1 cellular context compared by ENCODE assay signal in genomic region chr16:9316615-9317014, GRCh38.
A peak's percentile ranks its signal among the peaks of the same experiment; 100 is the strongest.
TF ChIP-seq lines count a peak whose summit lies in the region.

No MANE protein-coding gene starts in this region.

TF ChIP-seq in HepG2, 621 proteins besides CTCF, POLR2A, EP300 and RAD21 (continued from another document and continues in another):
- no peak for TF ChIP-seq ZBTB4 (CRISPR knock-in tag; IDR thresholded peaks at IDR 0.05; ENCODE audit: borderline replicate concordance)
- TF ChIP-seq ZNF274 (CRISPR knock-in tag; IDR thresholded peaks at IDR 0.05) = no peak
- no peak for TF ChIP-seq TBX3 (IDR thresholded peaks at IDR 0.05; ENCODE audit: borderline replicate concordance)
- TF ChIP-seq ZFP62 (CRISPR knock-in tag; IDR thresholded peaks at IDR 0.05) = no peak
- TF ChIP-seq ZNF253 (CRISPR knock-in tag; IDR thresholded peaks at IDR 0.05; ENCODE audit: borderline replicate concordance) = no peak
- TF ChIP-seq SP2 (CRISPR knock-in tag; IDR thresholded peaks at IDR 0.05) = no peak
- peak; percentile 81 for TF ChIP-seq MLXIP (CRISPR knock-in tag; IDR thresholded peaks at IDR 0.05; ENCODE audit: borderline replicate concordance)
- no peak for TF ChIP-seq ZNF556 (CRISPR knock-in tag; IDR thresholded peaks at IDR 0.05; ENCODE audit: borderline replicate concordance)
- no peak for TF ChIP-seq ZNF782 (CRISPR knock-in tag; IDR thresholded peaks at IDR 0.05; ENCODE audit: borderline replicate concordance)
- TF ChIP-seq ZNF496 (CRISPR knock-in tag; IDR thresholded peaks at IDR 0.05; ENCODE audit: insufficient replicate concordance) = no peak
- no peak for TF ChIP-seq ZBTB10 (CRISPR knock-in tag; IDR thresholded peaks at IDR 0.05; ENCODE audit: borderline replicate concordance)
- TF ChIP-seq ZNF552 (CRISPR knock-in tag; IDR thresholded peaks at IDR 0.05; ENCODE audit: borderline replicate concordance) = no peak
- TF ChIP-seq MBD4 (IDR thresholded peaks at IDR 0.05; ENCODE audit: borderline replicate concordance, low read length) = no peak
- 0 out of 2 replicates have a peak, but pooled peaks have one; percentile 52 for TF ChIP-seq ZBTB26 (CRISPR knock-in tag; IDR thresholded peaks at IDR 0.05; ENCODE audit: borderline replicate concordance)
- no peak for TF ChIP-seq REL (CRISPR knock-in tag; conservative IDR thresholded peaks at IDR 0.05)
- peak; percentile 24; the same call in 1 of the 2 replicates for TF ChIP-seq CEBPG (CRISPR knock-in tag; IDR thresholded peaks at IDR 0.05)
- no peak for TF ChIP-seq ZBTB14 (CRISPR knock-in tag; IDR thresholded peaks at IDR 0.05)
- TF ChIP-seq NFYC (CRISPR knock-in tag; IDR thresholded peaks at IDR 0.05) = no peak; the same call in 1 of the 2 replicates
- no peak for TF ChIP-seq IKZF1 (IDR thresholded peaks at IDR 0.05)
- 0 out of 2 replicates have a peak, but pooled peaks have one; percentile 66 for TF ChIP-seq STAT6 (CRISPR knock-in tag; IDR thresholded peaks at IDR 0.05; ENCODE audit: borderline replicate concordance)
- peak; percentile 45; the same call in 1 of the 2 replicates for TF ChIP-seq RARA (CRISPR knock-in tag; IDR thresholded peaks at IDR 0.05)
- TF ChIP-seq ZNF530 (CRISPR knock-in tag; IDR thresholded peaks at IDR 0.05; ENCODE audit: low read depth) = no peak
- peak; percentile 30; the same call in 1 of the 2 replicates for TF ChIP-seq ETV5 (CRISPR knock-in tag; IDR thresholded peaks at IDR 0.05; ENCODE audit: borderline replicate concordance)
- TF ChIP-seq ZSCAN20 (CRISPR knock-in tag; IDR thresholded peaks at IDR 0.05; ENCODE audit: borderline replicate concordance) = no peak
- TF ChIP-seq SALL1 (CRISPR knock-in tag; IDR thresholded peaks at IDR 0.05) = no peak
- TF ChIP-seq ZMAT3 (CRISPR knock-in tag; conservative IDR thresholded peaks at IDR 0.05) = no peak
- TF ChIP-seq ATF6 (CRISPR knock-in tag; conservative IDR thresholded peaks at IDR 0.05) = no peak
- TF ChIP-seq REXO4 (CRISPR knock-in tag; IDR thresholded peaks at IDR 0.05; ENCODE audit: borderline replicate concordance) = no peak
- peak; percentile 69 for TF ChIP-seq SAP130 (CRISPR knock-in tag; IDR thresholded peaks at IDR 0.05; ENCODE audit: low read depth)
- no peak for TF ChIP-seq ZNF20 (CRISPR knock-in tag; IDR thresholded peaks at IDR 0.05)
- TF ChIP-seq ZNF607 (CRISPR knock-in tag; IDR thresholded peaks at IDR 0.05; ENCODE audit: borderline replicate concordance) = no peak
- TF ChIP-seq FOSL1 (CRISPR knock-in tag; IDR thresholded peaks at IDR 0.05; ENCODE audit: borderline replicate concordance) = no peak
- TF ChIP-seq GTF3A (CRISPR knock-in tag; conservative IDR thresholded peaks at IDR 0.05) = no peak
- TF ChIP-seq TFAP4 (IDR thresholded peaks at IDR 0.05; ENCODE audit: borderline replicate concordance, low read depth) = peak; percentile 74; the same call in 1 of the 2 replicates
- peak; percentile 33; the same call in 1 of the 2 replicates for TF ChIP-seq DRAP1 (CRISPR knock-in tag; IDR thresholded peaks at IDR 0.05)
- TF ChIP-seq ZSCAN5A (CRISPR knock-in tag; IDR thresholded peaks at IDR 0.05; ENCODE audit: borderline replicate concordance) = no peak
- TF ChIP-seq NFKBIZ (CRISPR knock-in tag; IDR thresholded peaks at IDR 0.05) = no peak
- no peak for TF ChIP-seq STAG1 (CRISPR knock-in tag; IDR thresholded peaks at IDR 0.05)
- TF ChIP-seq ZNF879 (CRISPR knock-in tag; IDR thresholded peaks at IDR 0.05) = no peak
- no peak for TF ChIP-seq ZNF10 (CRISPR knock-in tag; IDR thresholded peaks at IDR 0.05; ENCODE audit: borderline replicate concordance, low read depth)
- no peak for TF ChIP-seq GPBP1L1 (CRISPR knock-in tag; IDR thresholded peaks at IDR 0.05)
